In the genomic region with DNA sequence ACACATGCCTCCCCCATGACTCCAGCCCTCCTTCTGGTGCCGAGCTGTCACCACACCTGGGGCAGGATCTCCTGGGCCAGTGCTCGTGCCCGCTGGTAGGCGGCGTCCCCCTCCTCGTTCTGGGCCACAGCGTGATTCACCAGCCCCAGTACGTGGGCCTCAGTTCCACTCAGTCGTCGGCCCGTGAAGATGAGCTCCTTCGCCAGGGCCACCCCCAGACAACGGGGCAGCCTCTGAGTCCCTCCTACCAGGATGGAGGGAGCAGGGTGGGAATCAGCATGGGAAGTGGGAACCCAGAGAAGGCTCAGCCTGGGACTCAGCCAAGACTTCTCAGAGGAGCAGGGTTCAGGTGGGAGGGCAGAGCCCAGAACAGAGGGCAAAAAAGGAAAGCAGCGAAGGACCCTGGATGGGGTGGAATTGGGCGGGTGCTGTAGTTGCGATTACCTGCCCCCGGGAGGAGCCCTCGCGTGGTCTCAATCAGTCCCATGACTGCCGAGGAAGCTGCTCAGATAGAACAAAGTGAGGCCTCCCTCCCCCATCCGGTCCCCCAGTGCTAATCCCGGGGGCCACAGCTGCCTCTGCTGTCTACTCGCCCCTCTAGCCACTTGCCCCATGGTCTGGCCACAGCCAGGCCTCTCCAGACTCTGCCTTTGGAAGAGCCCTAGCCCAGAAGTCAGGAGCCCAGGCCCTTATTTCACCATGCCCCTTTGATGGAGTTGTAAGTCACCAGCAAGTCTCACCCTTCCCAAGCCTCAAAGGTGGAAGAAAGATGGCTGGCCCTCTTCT, we compare ENCODE assay signal across 2 cellular contexts.
TF ChIP-seq lines count a peak whose summit lies in the region.

No MANE protein-coding gene starts in this region.

TF ChIP-seq in A549, 52 proteins besides CTCF, POLR2A, EP300 and RAD21:
- peak; percentile 47 for TF ChIP-seq SMC3 (IDR thresholded peaks at IDR 0.05)
- TF ChIP-seq ZSCAN20 (CRISPR knock-in tag; IDR thresholded peaks at IDR 0.05): no peak
- TF ChIP-seq CHD2 (IDR thresholded peaks at IDR 0.05; ENCODE audit: low read length, partially characterized antibody): no peak

TF ChIP-seq in HepG2, 621 proteins besides CTCF, POLR2A, EP300 and RAD21 (continues in another document):
- TF ChIP-seq, protein P1, sequence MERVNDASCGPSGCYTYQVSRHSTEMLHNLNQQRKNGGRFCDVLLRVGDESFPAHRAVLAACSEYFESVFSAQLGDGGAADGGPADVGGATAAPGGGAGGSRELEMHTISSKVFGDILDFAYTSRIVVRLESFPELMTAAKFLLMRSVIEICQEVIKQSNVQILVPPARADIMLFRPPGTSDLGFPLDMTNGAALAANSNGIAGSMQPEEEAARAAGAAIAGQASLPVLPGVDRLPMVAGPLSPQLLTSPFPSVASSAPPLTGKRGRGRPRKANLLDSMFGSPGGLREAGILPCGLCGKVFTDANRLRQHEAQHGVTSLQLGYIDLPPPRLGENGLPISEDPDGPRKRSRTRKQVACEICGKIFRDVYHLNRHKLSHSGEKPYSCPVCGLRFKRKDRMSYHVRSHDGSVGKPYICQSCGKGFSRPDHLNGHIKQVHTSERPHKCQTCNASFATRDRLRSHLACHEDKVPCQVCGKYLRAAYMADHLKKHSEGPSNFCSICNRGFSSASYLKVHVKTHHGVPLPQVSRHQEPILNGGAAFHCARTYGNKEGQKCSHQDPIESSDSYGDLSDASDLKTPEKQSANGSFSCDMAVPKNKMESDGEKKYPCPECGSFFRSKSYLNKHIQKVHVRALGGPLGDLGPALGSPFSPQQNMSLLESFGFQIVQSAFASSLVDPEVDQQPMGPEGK (CRISPR knock-in tag; IDR thresholded peaks at IDR 0.05): 0 out of 2 replicates have a peak, but pooled peaks have one; percentile 21
- no peak for TF ChIP-seq WIZ (CRISPR knock-in tag; IDR thresholded peaks at IDR 0.05)
- no peak for TF ChIP-seq REPIN1 (CRISPR knock-in tag; IDR thresholded peaks at IDR 0.05; ENCODE audit: borderline replicate concordance, low read depth)
- TF ChIP-seq, protein P2, sequence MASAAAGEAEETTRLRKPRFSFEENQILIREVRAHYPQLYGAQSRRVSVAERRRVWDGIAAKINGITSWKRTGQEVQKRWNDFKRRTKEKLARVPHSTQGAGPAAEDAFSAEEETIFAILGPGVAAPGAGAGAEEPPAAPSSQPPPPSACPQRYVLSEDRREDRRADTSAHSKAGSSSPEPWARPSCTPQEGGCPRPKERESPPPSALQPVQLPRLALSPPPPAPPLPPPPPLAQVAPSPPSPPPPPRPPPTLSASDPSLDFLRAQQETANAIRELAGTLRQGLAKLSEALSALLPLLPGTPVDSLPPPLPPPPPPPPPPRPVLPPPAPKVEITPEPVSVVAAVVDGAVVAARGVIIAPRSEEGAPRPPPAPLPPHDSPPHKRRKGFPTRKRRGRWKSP (CRISPR knock-in tag; IDR thresholded peaks at IDR 0.05): no peak
- no peak for TF ChIP-seq ZKSCAN8 (CRISPR knock-in tag; IDR thresholded peaks at IDR 0.05; ENCODE audit: borderline replicate concordance)
- no peak for TF ChIP-seq KDM1A (CRISPR knock-in tag; IDR thresholded peaks at IDR 0.05)
- peak; percentile 54 for TF ChIP-seq ZNF687 (CRISPR knock-in tag; IDR thresholded peaks at IDR 0.05)
- peak; percentile 65 for TF ChIP-seq STAG1 (CRISPR knock-in tag; IDR thresholded peaks at IDR 0.05)
- no peak for TF ChIP-seq DNMT1 (CRISPR knock-in tag; IDR thresholded peaks at IDR 0.05)
- TF ChIP-seq ZSCAN12 (CRISPR knock-in tag; IDR thresholded peaks at IDR 0.05): no peak
- no peak for TF ChIP-seq ERF (CRISPR knock-in tag; IDR thresholded peaks at IDR 0.05)
- TF ChIP-seq ZNF784 (CRISPR knock-in tag; IDR thresholded peaks at IDR 0.05; ENCODE audit: borderline replicate concordance): no peak
- TF ChIP-seq KDM2A (CRISPR knock-in tag; IDR thresholded peaks at IDR 0.05; ENCODE audit: borderline replicate concordance, low read depth): no peak
- no peak for TF ChIP-seq ZNF30 (CRISPR knock-in tag; IDR thresholded peaks at IDR 0.05)
- TF ChIP-seq, protein P3, sequence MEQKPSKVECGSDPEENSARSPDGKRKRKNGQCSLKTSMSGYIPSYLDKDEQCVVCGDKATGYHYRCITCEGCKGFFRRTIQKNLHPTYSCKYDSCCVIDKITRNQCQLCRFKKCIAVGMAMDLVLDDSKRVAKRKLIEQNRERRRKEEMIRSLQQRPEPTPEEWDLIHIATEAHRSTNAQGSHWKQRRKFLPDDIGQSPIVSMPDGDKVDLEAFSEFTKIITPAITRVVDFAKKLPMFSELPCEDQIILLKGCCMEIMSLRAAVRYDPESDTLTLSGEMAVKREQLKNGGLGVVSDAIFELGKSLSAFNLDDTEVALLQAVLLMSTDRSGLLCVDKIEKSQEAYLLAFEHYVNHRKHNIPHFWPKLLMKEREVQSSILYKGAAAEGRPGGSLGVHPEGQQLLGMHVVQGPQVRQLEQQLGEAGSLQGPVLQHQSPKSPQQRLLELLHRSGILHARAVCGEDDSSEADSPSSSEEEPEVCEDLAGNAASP (CRISPR knock-in tag; IDR thresholded peaks at IDR 0.05; ENCODE audit: borderline replicate concordance): no peak
- no peak for TF ChIP-seq GABPA (IDR thresholded peaks at IDR 0.05; ENCODE audit: low read depth, low read length)
- no peak for TF ChIP-seq GABPA (CRISPR knock-in tag; IDR thresholded peaks at IDR 0.05; ENCODE audit: low read depth)
- no peak for TF ChIP-seq MED8 (CRISPR knock-in tag; IDR thresholded peaks at IDR 0.05; ENCODE audit: insufficient replicate concordance)
- TF ChIP-seq, protein P4, sequence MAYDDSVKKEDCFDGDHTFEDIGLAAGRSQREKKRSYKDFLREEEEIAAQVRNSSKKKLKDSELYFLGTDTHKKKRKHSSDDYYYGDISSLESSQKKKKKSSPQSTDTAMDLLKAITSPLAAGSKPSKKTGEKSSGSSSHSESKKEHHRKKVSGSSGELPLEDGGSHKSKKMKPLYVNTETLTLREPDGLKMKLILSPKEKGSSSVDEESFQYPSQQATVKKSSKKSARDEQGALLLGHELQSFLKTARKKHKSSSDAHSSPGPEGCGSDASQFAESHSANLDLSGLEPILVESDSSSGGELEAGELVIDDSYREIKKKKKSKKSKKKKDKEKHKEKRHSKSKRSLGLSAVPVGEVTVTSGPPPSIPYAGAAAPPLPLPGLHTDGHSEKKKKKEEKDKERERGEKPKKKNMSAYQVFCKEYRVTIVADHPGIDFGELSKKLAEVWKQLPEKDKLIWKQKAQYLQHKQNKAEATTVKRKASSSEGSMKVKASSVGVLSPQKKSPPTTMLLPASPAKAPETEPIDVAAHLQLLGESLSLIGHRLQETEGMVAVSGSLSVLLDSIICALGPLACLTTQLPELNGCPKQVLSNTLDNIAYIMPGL (CRISPR knock-in tag; IDR thresholded peaks at IDR 0.05; ENCODE audit: borderline replicate concordance in 1 of 2, low read depth in 1 of 2): no peak
- no peak for TF ChIP-seq TFDP1 (CRISPR knock-in tag; IDR thresholded peaks at IDR 0.05; ENCODE audit: borderline replicate concordance)
- TF ChIP-seq AGO2 (optimal IDR thresholded peaks at IDR 0.05; ENCODE audit: low read depth, low read length): peak; percentile 35
- TF ChIP-seq ZNF749 (CRISPR knock-in tag; IDR thresholded peaks at IDR 0.05; ENCODE audit: borderline replicate concordance): no peak
- TF ChIP-seq, protein P5, sequence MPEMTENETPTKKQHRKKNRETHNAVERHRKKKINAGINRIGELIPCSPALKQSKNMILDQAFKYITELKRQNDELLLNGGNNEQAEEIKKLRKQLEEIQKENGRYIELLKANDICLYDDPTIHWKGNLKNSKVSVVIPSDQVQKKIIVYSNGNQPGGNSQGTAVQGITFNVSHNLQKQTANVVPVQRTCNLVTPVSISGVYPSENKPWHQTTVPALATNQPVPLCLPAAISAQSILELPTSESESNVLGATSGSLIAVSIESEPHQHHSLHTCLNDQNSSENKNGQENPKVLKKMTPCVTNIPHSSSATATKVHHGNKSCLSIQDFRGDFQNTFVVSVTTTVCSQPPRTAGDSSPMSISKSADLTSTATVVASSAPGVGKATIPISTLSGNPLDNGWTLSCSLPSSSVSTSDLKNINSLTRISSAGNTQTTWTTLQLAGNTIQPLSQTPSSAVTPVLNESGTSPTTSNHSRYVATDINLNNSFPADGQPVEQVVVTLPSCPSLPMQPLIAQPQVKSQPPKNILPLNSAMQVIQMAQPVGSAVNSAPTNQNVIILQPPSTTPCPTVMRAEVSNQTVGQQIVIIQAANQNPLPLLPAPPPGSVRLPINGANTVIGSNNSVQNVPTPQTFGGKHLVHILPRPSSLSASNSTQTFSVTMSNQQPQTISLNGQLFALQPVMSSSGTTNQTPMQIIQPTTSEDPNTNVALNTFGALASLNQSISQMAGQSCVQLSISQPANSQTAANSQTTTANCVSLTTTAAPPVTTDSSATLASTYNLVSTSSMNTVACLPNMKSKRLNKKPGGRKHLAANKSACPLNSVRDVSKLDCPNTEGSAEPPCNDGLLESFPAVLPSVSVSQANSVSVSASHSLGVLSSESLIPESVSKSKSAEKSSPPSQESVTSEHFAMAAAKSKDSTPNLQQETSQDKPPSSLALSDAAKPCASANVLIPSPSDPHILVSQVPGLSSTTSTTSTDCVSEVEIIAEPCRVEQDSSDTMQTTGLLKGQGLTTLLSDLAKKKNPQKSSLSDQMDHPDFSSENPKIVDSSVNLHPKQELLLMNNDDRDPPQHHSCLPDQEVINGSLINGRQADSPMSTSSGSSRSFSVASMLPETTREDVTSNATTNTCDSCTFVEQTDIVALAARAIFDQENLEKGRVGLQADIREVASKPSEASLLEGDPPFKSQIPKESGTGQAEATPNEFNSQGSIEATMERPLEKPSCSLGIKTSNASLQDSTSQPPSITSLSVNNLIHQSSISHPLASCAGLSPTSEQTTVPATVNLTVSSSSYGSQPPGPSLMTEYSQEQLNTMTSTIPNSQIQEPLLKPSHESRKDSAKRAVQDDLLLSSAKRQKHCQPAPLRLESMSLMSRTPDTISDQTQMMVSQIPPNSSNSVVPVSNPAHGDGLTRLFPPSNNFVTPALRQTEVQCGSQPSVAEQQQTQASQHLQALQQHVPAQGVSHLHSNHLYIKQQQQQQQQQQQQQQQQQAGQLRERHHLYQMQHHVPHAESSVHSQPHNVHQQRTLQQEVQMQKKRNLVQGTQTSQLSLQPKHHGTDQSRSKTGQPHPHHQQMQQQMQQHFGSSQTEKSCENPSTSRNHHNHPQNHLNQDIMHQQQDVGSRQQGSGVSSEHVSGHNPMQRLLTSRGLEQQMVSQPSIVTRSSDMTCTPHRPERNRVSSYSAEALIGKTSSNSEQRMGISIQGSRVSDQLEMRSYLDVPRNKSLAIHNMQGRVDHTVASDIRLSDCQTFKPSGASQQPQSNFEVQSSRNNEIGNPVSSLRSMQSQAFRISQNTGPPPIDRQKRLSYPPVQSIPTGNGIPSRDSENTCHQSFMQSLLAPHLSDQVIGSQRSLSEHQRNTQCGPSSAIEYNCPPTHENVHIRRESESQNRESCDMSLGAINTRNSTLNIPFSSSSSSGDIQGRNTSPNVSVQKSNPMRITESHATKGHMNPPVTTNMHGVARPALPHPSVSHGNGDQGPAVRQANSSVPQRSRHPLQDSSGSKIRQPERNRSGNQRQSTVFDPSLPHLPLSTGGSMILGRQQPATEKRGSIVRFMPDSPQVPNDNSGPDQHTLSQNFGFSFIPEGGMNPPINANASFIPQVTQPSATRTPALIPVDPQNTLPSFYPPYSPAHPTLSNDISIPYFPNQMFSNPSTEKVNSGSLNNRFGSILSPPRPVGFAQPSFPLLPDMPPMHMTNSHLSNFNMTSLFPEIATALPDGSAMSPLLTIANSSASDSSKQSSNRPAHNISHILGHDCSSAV (CRISPR knock-in tag; IDR thresholded peaks at IDR 0.05; ENCODE audit: borderline replicate concordance): no peak
- no peak for TF ChIP-seq SRSF1 (optimal IDR thresholded peaks at IDR 0.05; ENCODE audit: low read depth, low read length)
- TF ChIP-seq TFE3 (CRISPR knock-in tag; IDR thresholded peaks at IDR 0.05): 0 out of 2 replicates have a peak, but pooled peaks have one; percentile 45
- TF ChIP-seq ZNF501 (CRISPR knock-in tag; IDR thresholded peaks at IDR 0.05): no peak
